ENCODE assay signal across 8 cellular contexts in genomic region chr7:23544913-23545354, GRCh38. TPM values are rescaled to one million over a fixed set of nuclear protein-coding genes. Genes with fewer than 3 reads are reported as not detected.
A peak's percentile ranks its signal among the peaks of the same experiment; 100 is the strongest.
DNase-seq lines count a peak whose midpoint lies in the region; ATAC-seq, FAIRE-seq and TF ChIP-seq lines count a peak whose summit lies in the region.

No MANE protein-coding gene starts in this region.

- WGBS in K562 (ENCODE audit: insufficient coverage, low coverage, missing lambda C conversion rate), result 8% methylated on average over 2 of the region's 2 CpGs

- H3K36me3 ChIP-seq in BE2C (no peaks in the 10 kb centered on the region), K562 (ENCODE audit: control insufficient read depth, insufficient read depth, low read length) (no peaks in the 10 kb centered on the region)

- H3K27me3 Mint-ChIP-seq in osteocyte (ENCODE audit: unreplicated experiment), result peaks cover 4% of the 10 kb centered on the region

- no peak for TF ChIP-seq POLR2A in K562 (conservative IDR thresholded peaks at IDR 0.05)

- no peaks in the 10 kb centered on the region for H3K9me1 ChIP-seq in K562 (ENCODE audit: control insufficient read depth, insufficient read depth, low read length)

- H4K20me1 ChIP-seq in K562 (replicated peaks; ENCODE audit: control insufficient read depth, insufficient read depth, low read length), result 0 out of 2 replicates have a peak, but pooled peaks cover 4% of the 10 kb centered on the region

- no peak overlapping the region for H3K27ac Mint-ChIP-seq in osteocyte (ENCODE audit: unreplicated experiment)

- no peaks in the 10 kb centered on the region for H3K9me3 Mint-ChIP-seq in osteocyte (ENCODE audit: unreplicated experiment)

- peaks cover 2% of the 10 kb centered on the region for H3K4me1 Mint-ChIP-seq in osteocyte (ENCODE audit: unreplicated experiment)

- CTCF ChIA-PET in K562 (lab: Yijun Ruan, JAX; ENCODE audit: low intra/inter-chr PET ratio), result interaction anchor here (1.2 to 4.8 kb wide), 6 partner anchors 115 to 283 kb away, joined by 7 to 73 read pairs (median 20); no protein-coding TSS in a partner anchor

- TF ChIP-seq EP300 in K562 (IDR thresholded peaks at IDR 0.05; ENCODE audit: low read length), result no peak

- no peaks in the 10 kb centered on the region for H3K27me3 ChIP-seq in BE2C
- H3K27me3 ChIP-seq in K562 (ENCODE audit: control insufficient read depth in 2 of 2, insufficient read depth in 2 of 2, low read length in 2 of 2), result no peaks in the 10 kb centered on the region

- TF ChIP-seq CTCF in BE2C (IDR thresholded peaks at IDR 0.05; ENCODE audit: low read depth, low read length), result peak; percentile 83
- peak; percentile 74 to 87 (median 77) for TF ChIP-seq CTCF in K562 (IDR thresholded peaks at IDR 0.05 in 2 of 3, conservative IDR thresholded peaks at IDR 0.05 in 1 of 3; ENCODE audit: insufficient read depth in 2 of 3, low read depth in 1 of 3, low read length in 3 of 3)
- TF ChIP-seq CTCF in osteocyte (IDR thresholded peaks at IDR 0.05), result peak; percentile 50

- H3K4me1 ChIP-seq in BE2C, result no peaks in the 10 kb centered on the region
- H3K4me1 ChIP-seq in K562 (replicated peaks in 1 of 2; ENCODE audit: control insufficient read depth in 2 of 2, insufficient read depth in 2 of 2, low read length in 2 of 2), result peaks cover 0 to 6% of the 10 kb centered on the region in 2 experiments; a peak in 2 of 5 replicates

- H3K27ac ChIP-seq in K562 (ENCODE audit: extremely low read depth, low read depth, low read length), result no peak overlapping the region

- peak; percentile 48 for DNase-seq in BE2C
- DNase-seq in NCI-H460 (ENCODE audit: extremely low read depth, low read depth), result peak; percentile 13
- DNase-seq in K562 (ENCODE audit: extremely low read depth in 1 of 4, low spot score in 3 of 4), result peak in 2 of 4 experiments; percentile 44 to 72
- DNase-seq in osteocyte (ENCODE audit: extremely low spot score, unreplicated experiment), result no peak
- no peak for DNase-seq in activated gamma-delta T cell (lab: John Stamatoyannopoulos, UW)
- no peak for DNase-seq in GDM1 (lab: John Stamatoyannopoulos, UW)

- no peaks in the 10 kb centered on the region for H3K79me2 ChIP-seq in K562 (ENCODE audit: control insufficient read depth, insufficient read depth, low read length)

- FAIRE-seq in K562 (lab: Jason Lieb, UNC), result peak; percentile 97

- POLR2A ChIA-PET in K562 (lab: Yijun Ruan, JAX), result interaction anchor here (1.0 kb wide), 1 partner anchor 14 kb away, joined by 3 read pairs; no protein-coding TSS in a partner anchor

- no peak overlapping the region for H3K4me3 Mint-ChIP-seq in osteocyte (ENCODE audit: unreplicated experiment)

- in situ Hi-C loops in K562 (cut with MboI), result loop anchor here (5.0 kb wide), 1 partner anchor 273 kb away; no protein-coding TSS in a partner anchor

- H2AFZ ChIP-seq in K562 (ENCODE audit: low read depth, low read length), result peak overlapping the region; percentile 5; the same call in 1 of the 2 replicates

- peak; percentile 84 to 94 for TF ChIP-seq RAD21 in K562 (CRISPR knock-in tag; conservative IDR thresholded peaks at IDR 0.05 in 1 of 2, IDR thresholded peaks at IDR 0.05 in 1 of 2)

- ATAC-seq in GM18868 (IDR thresholded peaks at IDR 0.05; ENCODE audit: unreplicated experiment), result peak; percentile 78
- peak; percentile 83 for ATAC-seq in HG03066 (IDR thresholded peaks at IDR 0.05; ENCODE audit: low read depth, unreplicated experiment)
- peak; percentile 90 for ATAC-seq in K562

- no peak overlapping the region for H3K9ac ChIP-seq in K562 (ENCODE audit: insufficient read depth in 1 of 2, low read depth in 2 of 2, low read length in 2 of 2)

- no TSS peak for BruUV-seq in K562 (replicated peaks; lab: Mats Ljungman, UMichigan)

- peak overlapping the region; percentile 47; the same call in 1 of the 2 replicates for H3K4me2 ChIP-seq in K562 (ENCODE audit: insufficient read depth, low read length)

- H3K4me3 ChIP-seq in BE2C (ENCODE audit: low read depth, low read length) (no peak overlapping the region), K562 (no peak overlapping the region)

- H3K36me3 Mint-ChIP-seq in osteocyte (ENCODE audit: unreplicated experiment), result no peaks in the 10 kb centered on the region

- intact Hi-C loops in K562 (cut with micrococcal nuclease), result loop anchor here (1.0 to 10.0 kb wide), 4 partner anchors 115 to 460 kb away; no protein-coding TSS in a partner anchor

- H3K9me3 ChIP-seq in BE2C (no peaks in the 10 kb centered on the region), K562 (replicated peaks; ENCODE audit: control insufficient read depth, insufficient read depth, low read depth, low read length) (no peaks in the 10 kb centered on the region; the same call in 1 of the 2 replicates)

TF ChIP-seq in K562, 482 proteins besides CTCF, POLR2A, EP300 and RAD21 (continues in another document):
- TF ChIP-seq PATZ1 (CRISPR knock-in tag; IDR thresholded peaks at IDR 0.05; ENCODE audit: borderline replicate concordance), result no peak

RNA-seq across cellular contexts. Expression of gene TRA2A, which starts 13.2 kb away (rescaled TPM):
- polyA plus RNA-seq in BE2C (2012; ENCODE audit: insufficient read depth, insufficient read length, low read depth), result 65.7 TPM
- 18.8 and 23.1 TPM in 2 replicates for total RNA-seq in NCI-H460 (2014; rRNA removed; shearing (Covaris generic))
- polyA plus RNA-seq in NCI-H460 (2014; cell fraction: nucleus; rRNA removed), result 26.3 and 41.3 TPM in 2 replicates
- 51.8 and 162 TPM in 2 replicates for total RNA-seq in K562 (2011; cell fraction: chromatin; rRNA removed; ENCODE audit: low replicate concordance)
- total RNA-seq in K562 (2011; cell fraction: nucleolus; rRNA removed), result 33.2 and 42.4 TPM in 2 replicates
- total RNA-seq in K562 (2011; cell fraction: nucleoplasm; rRNA removed), result 76.3 and 99.3 TPM in 2 replicates
- 22.7 and 28.3 TPM in 2 replicates for total RNA-seq in K562 (2014; rRNA removed)
- 73.9 and 76.3 TPM in 2 replicates for total RNA-seq in K562 (2014; rRNA removed; fragmentation: Illumina TruSeq; extraction: Trizol)
- 61.0 and 77.3 TPM in 2 replicates for total RNA-seq in K562 (2015; rRNA removed; fragmentation: Illumina TruSeq; extraction: Trizol)
- total RNA-seq in K562 (2021), result 81.6 and 82.3 TPM in 2 replicates
- 62.2 and 64.6 TPM in 2 replicates for polyA plus RNA-seq in K562 (2011; rRNA removed)
- 29.8 and 33.3 TPM in 2 replicates for polyA plus RNA-seq in K562 (2011; cell fraction: cytosol; rRNA removed)
- 65.6 and 70.0 TPM in 2 replicates for polyA plus RNA-seq in K562 (2011; cell fraction: nucleus; rRNA removed)
- polyA plus RNA-seq in K562 (2012), result 48.1 and 75.7 TPM in 2 replicates
- polyA plus RNA-seq in K562 (2014; fragmentation: Illumina TruSeq; extraction: Trizol), result 118 and 210 TPM in 2 replicates
- polyA plus RNA-seq in K562 (2014; fragmentation: Nextera tagmentation; extraction: Ambion mirVana), result 10 to 100 TPM; 54.4 to 58.6 TPM
- polyA plus RNA-seq in K562 (2014; rRNA removed), result 89.0 and 90.4 TPM in 2 replicates
- polyA minus RNA-seq in K562 (2011; rRNA and poly(A)+ RNA removed), result 61.0 and 69.6 TPM in 2 replicates
- polyA minus RNA-seq in K562 (2011; cell fraction: cytosol; rRNA and poly(A)+ RNA removed), result 47.4 and 52.8 TPM in 2 replicates
- 45.2 and 70.3 TPM in 2 replicates for polyA minus RNA-seq in K562 (2011; cell fraction: nucleus; rRNA and poly(A)+ RNA removed)
- 78.8 and 79.0 TPM in 2 replicates for total RNA-seq in osteocyte

RNA-seq across cellular contexts. Expression of gene CCDC126, which starts 52.2 kb away (rescaled TPM):
- polyA plus RNA-seq in BE2C (2012; ENCODE audit: insufficient read depth, insufficient read length, low read depth), result 2.6 TPM
- total RNA-seq in NCI-H460 (2014; rRNA removed; shearing (Covaris generic)), result 12.3 and 16.4 TPM in 2 replicates
- polyA plus RNA-seq in NCI-H460 (2014; cell fraction: nucleus; rRNA removed), result 5.3 and 6.4 TPM in 2 replicates
- 6.0 and 13.2 TPM in 2 replicates for total RNA-seq in K562 (2011; cell fraction: chromatin; rRNA removed; ENCODE audit: low replicate concordance)
- total RNA-seq in K562 (2011; cell fraction: nucleolus; rRNA removed), result 5.0 and 5.3 TPM in 2 replicates
- 6.1 and 10.1 TPM in 2 replicates for total RNA-seq in K562 (2011; cell fraction: nucleoplasm; rRNA removed)
- 3.0 and 6.5 TPM in 2 replicates for total RNA-seq in K562 (2014; rRNA removed)
- 5.8 and 6.4 TPM in 2 replicates for total RNA-seq in K562 (2014; rRNA removed; fragmentation: Illumina TruSeq; extraction: Trizol)
- 6.1 and 7.5 TPM in 2 replicates for total RNA-seq in K562 (2015; rRNA removed; fragmentation: Illumina TruSeq; extraction: Trizol)
- 5.2 TPM in 2 replicates for total RNA-seq in K562 (2021)
- polyA plus RNA-seq in K562 (2011; rRNA removed), result 3.1 and 3.6 TPM in 2 replicates
- 1.6 and 2.4 TPM in 2 replicates for polyA plus RNA-seq in K562 (2011; cell fraction: cytosol; rRNA removed)
- polyA plus RNA-seq in K562 (2011; cell fraction: nucleus; rRNA removed), result 2.7 TPM in 2 replicates
- polyA plus RNA-seq in K562 (2012), result 3.8 and 4.3 TPM in 2 replicates
- 4.5 and 4.7 TPM in 2 replicates for polyA plus RNA-seq in K562 (2014; fragmentation: Illumina TruSeq; extraction: Trizol)
- 10 to 100 TPM; 14.3 to 16.2 TPM for polyA plus RNA-seq in K562 (2014; fragmentation: Nextera tagmentation; extraction: Ambion mirVana)
- polyA plus RNA-seq in K562 (2014; rRNA removed), result 3.9 and 4.3 TPM in 2 replicates
- polyA minus RNA-seq in K562 (2011; rRNA and poly(A)+ RNA removed), result 8.1 and 9.8 TPM in 2 replicates
- 2.3 and 3.3 TPM in 2 replicates for polyA minus RNA-seq in K562 (2011; cell fraction: cytosol; rRNA and poly(A)+ RNA removed)
- 3.8 and 5.1 TPM in 2 replicates for polyA minus RNA-seq in K562 (2011; cell fraction: nucleus; rRNA and poly(A)+ RNA removed)
- total RNA-seq in osteocyte, result 11.6 and 14.8 TPM in 2 replicates

Comparison
In these comparisons a context has a peak if more than half of its experiments do, and no peak if none do; other contexts are left out.
1. DNase-seq: peak in BE2C (single experiment) and NCI-H460 (single experiment); none in osteocyte (single experiment), activated gamma-delta T cell (single experiment) and GDM1 (single experiment).
2. Peak in every context shown above with its lines, with median percentiles within 50 percentile points of each other: CTCF ChIP-seq and ATAC-seq.